ENCODE assay signal across 8 cellular contexts in the genomic region with DNA sequence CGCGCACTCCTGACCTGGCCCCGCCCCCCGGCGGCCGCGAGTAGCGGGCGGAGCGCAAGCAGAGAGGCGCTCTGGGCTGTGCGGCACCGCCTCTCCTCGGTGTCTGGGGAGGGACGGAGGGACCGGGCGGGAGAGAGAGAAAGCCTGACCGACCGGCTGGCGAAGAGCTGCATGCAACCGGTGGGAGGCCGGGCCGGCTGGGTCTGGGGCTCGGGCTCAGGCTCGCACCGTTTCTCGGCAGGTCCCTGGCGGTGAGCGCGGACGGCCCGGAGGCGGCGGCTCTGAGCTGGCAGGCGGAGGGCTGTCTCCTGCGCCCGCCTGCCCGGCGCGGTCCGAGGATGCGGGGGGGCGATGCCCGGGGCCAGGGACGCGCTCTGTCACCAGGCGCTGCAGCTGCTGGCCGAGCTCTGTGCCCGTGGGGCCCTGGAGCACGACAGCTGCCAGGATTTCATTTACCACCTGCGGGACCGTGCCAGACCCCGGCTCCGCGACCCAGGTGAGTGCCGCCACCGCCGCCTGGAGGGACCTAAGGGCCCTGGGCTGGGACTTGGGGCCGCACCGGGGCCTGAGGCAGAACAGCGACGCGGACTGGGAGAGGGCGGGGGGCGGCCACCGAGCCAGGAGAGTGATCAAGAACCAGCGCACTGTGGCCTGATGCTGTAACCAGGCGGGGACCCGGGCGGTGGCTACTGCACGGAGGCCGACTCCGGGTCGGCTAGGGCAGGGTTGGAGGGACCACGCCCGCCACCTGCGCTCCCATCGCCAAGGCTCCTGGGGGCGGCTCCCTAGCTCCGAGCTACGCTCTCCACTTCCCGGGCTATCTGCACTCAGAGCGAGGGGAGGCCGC. TPM values are rescaled to one million over a fixed set of nuclear protein-coding genes. Genes with fewer than 3 reads are reported as not detected.
DNase-seq lines count a peak whose midpoint lies in the region; ATAC-seq and TF ChIP-seq lines count a peak whose summit lies in the region.

A gene with protein sequence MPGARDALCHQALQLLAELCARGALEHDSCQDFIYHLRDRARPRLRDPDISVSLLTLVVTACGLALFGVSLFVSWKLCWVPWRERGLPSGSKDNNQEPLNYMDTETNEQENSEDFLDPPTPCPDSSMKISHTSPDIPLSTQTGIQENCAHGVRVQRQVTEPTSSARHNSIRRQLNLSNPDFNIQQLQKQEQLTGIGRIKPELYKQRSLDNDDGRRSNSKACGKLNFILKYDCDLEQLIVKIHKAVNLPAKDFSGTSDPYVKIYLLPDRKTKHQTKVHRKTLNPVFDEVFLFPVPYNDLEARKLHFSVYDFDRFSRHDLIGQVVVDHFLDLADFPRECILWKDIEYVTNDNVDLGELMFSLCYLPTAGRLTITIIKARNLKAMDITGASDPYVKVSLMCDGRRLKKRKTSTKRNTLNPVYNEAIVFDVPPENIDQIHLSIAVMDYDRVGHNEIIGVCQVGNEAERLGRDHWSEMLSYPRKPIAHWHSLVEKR (plus strand): TSS at position 69 of the 847 bp plus-strand sequence. CDS start 283 bp downstream, at position 352.

- H3K36me3 Mint-ChIP-seq in activated CD4-positive, alpha-beta T cell treated with anti-CD3 and anti-CD28 coated beads, Interleukin-2, amount 10 ng/mL, durations not matched to agents 7 days and 5 days (ENCODE audit: low read depth) = no peaks in the 10 kb centered on the region
- no peaks in the 10 kb centered on the region for H3K36me3 Mint-ChIP-seq in activated T-helper 17 cell treated with anti-CD3 and anti-CD28 coated beads, Interleukin-2, amount 50 U/mL, for 72 hours (ENCODE audit: low read depth)
- H3K36me3 Mint-ChIP-seq in glutamatergic neuron (ENCODE audit: unreplicated experiment) = peaks cover 4% of the 10 kb centered on the region

- H3K27ac Mint-ChIP-seq in activated CD4-positive, alpha-beta T cell treated with anti-CD3 and anti-CD28 coated beads, Interleukin-2, amount 10 ng/mL, durations not matched to agents 7 days and 5 days = no peak within 1 kb of the TSS
- no peak within 1 kb of the TSS for H3K27ac Mint-ChIP-seq in activated T-helper 17 cell treated with anti-CD3 and anti-CD28 coated beads, Interleukin-2, amount 50 U/mL, for 72 hours
- H3K27ac Mint-ChIP-seq in glutamatergic neuron (ENCODE audit: unreplicated experiment) = peak within 1 kb of the TSS; percentile 29

- peak within 1 kb of the TSS; percentile 33 for H3K4me3 Mint-ChIP-seq in activated CD4-positive, alpha-beta T cell treated with anti-CD3 and anti-CD28 coated beads, Interleukin-2, amount 10 ng/mL, durations not matched to agents 7 days and 5 days
- H3K4me3 Mint-ChIP-seq in activated T-helper 17 cell treated with anti-CD3 and anti-CD28 coated beads, Interleukin-2, amount 50 U/mL, for 72 hours = peak within 1 kb of the TSS; percentile 49
- H3K4me3 Mint-ChIP-seq in glutamatergic neuron (ENCODE audit: unreplicated experiment) = peak within 1 kb of the TSS; percentile 89

- peaks cover 5% of the 10 kb centered on the region for H3K4me1 Mint-ChIP-seq in activated CD4-positive, alpha-beta T cell treated with anti-CD3 and anti-CD28 coated beads, Interleukin-2, amount 10 ng/mL, durations not matched to agents 7 days and 5 days
- H3K4me1 Mint-ChIP-seq in activated T-helper 17 cell treated with anti-CD3 and anti-CD28 coated beads, Interleukin-2, amount 50 U/mL, for 72 hours = no peaks in the 10 kb centered on the region
- H3K4me1 Mint-ChIP-seq in glutamatergic neuron (ENCODE audit: low read depth, unreplicated experiment) = peaks cover 2% of the 10 kb centered on the region

- peaks cover 69% of the 10 kb centered on the region for H3K27me3 Mint-ChIP-seq in activated CD4-positive, alpha-beta T cell treated with anti-CD3 and anti-CD28 coated beads, Interleukin-2, amount 10 ng/mL, durations not matched to agents 7 days and 5 days
- peaks cover 44% of the 10 kb centered on the region for H3K27me3 Mint-ChIP-seq in activated T-helper 17 cell treated with anti-CD3 and anti-CD28 coated beads, Interleukin-2, amount 50 U/mL, for 72 hours
- peaks cover 2% of the 10 kb centered on the region for H3K27me3 Mint-ChIP-seq in glutamatergic neuron (ENCODE audit: unreplicated experiment)

- CTCF ChIA-PET in activated CD4-positive, alpha-beta T cell treated with anti-CD3 and anti-CD28 coated beads, Interleukin-2, amount 10 ng/mL, durations not matched to agents 7 days and 5 days (lab: Charles Lee) = no interaction called here

- H3K9me3 Mint-ChIP-seq in activated CD4-positive, alpha-beta T cell treated with anti-CD3 and anti-CD28 coated beads, Interleukin-2, amount 10 ng/mL, durations not matched to agents 7 days and 5 days = no peaks in the 10 kb centered on the region
- no peaks in the 10 kb centered on the region for H3K9me3 Mint-ChIP-seq in activated T-helper 17 cell treated with anti-CD3 and anti-CD28 coated beads, Interleukin-2, amount 50 U/mL, for 72 hours
- H3K9me3 Mint-ChIP-seq in glutamatergic neuron (ENCODE audit: unreplicated experiment) = peaks cover 2% of the 10 kb centered on the region

- no peak for TF ChIP-seq CTCF in glutamatergic neuron (IDR thresholded peaks at IDR 0.05; ENCODE audit: partially characterized antibody, unreplicated experiment)

- ATAC-seq in HG03565 (IDR thresholded peaks at IDR 0.05; ENCODE audit: unreplicated experiment) = peak; percentile 36
- ATAC-seq in activated T-helper 17 cell treated with anti-CD3 and anti-CD28 coated beads, Interleukin-2, amount 50 U/mL, for 72 hours (replicated peaks) = peak; percentile 71

- POLR2A ChIA-PET in activated CD4-positive, alpha-beta T cell treated with anti-CD3 and anti-CD28 coated beads, Interleukin-2, amount 10 ng/mL, durations not matched to agents 7 days and 5 days (lab: Charles Lee) = no interaction called here

- DNase-seq in activated CD4-positive, alpha-beta T cell treated with anti-CD3 and anti-CD28 coated beads, Interleukin-2, amount 10 ng/mL, durations not matched to agents 7 days and 5 days = peak; percentile 25
- DNase-seq in activated CD4-positive, alpha-beta T cell treated with anti-CD3 and anti-CD28 coated beads, Interleukin-2, amount 50 U/mL, for 1 hour = no peak
- peak; percentile 78 for DNase-seq in glutamatergic neuron
- peak; percentile 45 for DNase-seq in occipital lobe (lab: John Stamatoyannopoulos, UW)
- DNase-seq in HT-29 (ENCODE audit: low spot score) = no peak
- no peak for DNase-seq in DMS153 (lab: John Stamatoyannopoulos, UW)

RNA-seq across cellular contexts. Expression of the gene that starts here (rescaled TPM):
- total RNA-seq in activated CD4-positive, alpha-beta T cell treated with anti-CD3 and anti-CD28 coated beads, Interleukin-2, amount 10 ng/mL, durations not matched to agents 7 days and 5 days = not detected
- not detected for total RNA-seq in activated T-helper 17 cell treated with anti-CD3 and anti-CD28 coated beads, Interleukin-2, amount 50 U/mL, for 72 hours
- total RNA-seq in glutamatergic neuron (ENCODE audit: unreplicated experiment) (3.7 TPM), occipital lobe (4.7 TPM)
- total RNA-seq in HT-29 (2014; rRNA removed; shearing (Covaris generic)) = not detected in 2 replicates

Comparison
In these comparisons a context has a peak if more than half of its experiments do, and no peak if none do; other contexts are left out.
1. Peak in DNase-seq in activated CD4-positive, alpha-beta T cell treated with anti-CD3 and anti-CD28 coated beads, Interleukin-2, amount 10 ng/mL, durations not matched to agents 7 days and 5 days; RNA of the gene not detected or under 1 TPM.
2. Peak in ATAC-seq in activated T-helper 17 cell treated with anti-CD3 and anti-CD28 coated beads, Interleukin-2, amount 50 U/mL, for 72 hours; RNA of the gene not detected or under 1 TPM.
3. DNase-seq: peak in glutamatergic neuron (single experiment) and occipital lobe (single experiment); none in activated CD4-positive, alpha-beta T cell treated with anti-CD3 and anti-CD28 coated beads, Interleukin-2, amount 50 U/mL, for 1 hour (single experiment), HT-29 (single experiment) and DMS153 (single experiment).
4. H3K4me3 Mint-ChIP-seq: peak in every context shown above with its lines; median percentile 89 in glutamatergic neuron; 49 in activated T-helper 17 cell treated with anti-CD3 and anti-CD28 coated beads, Interleukin-2, amount 50 U/mL, for 72 hours; 33 in activated CD4-positive, alpha-beta T cell treated with anti-CD3 and anti-CD28 coated beads, Interleukin-2, amount 10 ng/mL, durations not matched to agents 7 days and 5 days.